28 cellular contexts compared by ENCODE assay signal in genomic region chr12:41882144-41882805, GRCh38.
"Had no signal": no experiment of that assay in that cellular context is flagged by ENCODE, and none has a peak within 500 bp of the region (broad histone marks: within the 10 kb centered on the region; RNA-seq: fewer than 3 reads in every experiment).

No MANE protein-coding gene starts in this region.

- H3K36me3 Mint-ChIP-seq: memory B cell; mesothelial cell of epicardium; naive B cell; natural killer cell treated with Interleukin-12 subunit alpha and Interleukin-12 subunit beta and Interleukin-15 and Interleukin-18, amount 100 ng/mL, for 72 hours had no signal

- H3K27me3 Mint-ChIP-seq: dendritic cell treated with granulocyte-macrophage colony-stimulating factor and Interleukin-4, amounts not matched to agents 40 ng/mL and 50 ng/mL, for 4 days; natural killer cell treated with Interleukin-12 subunit alpha and Interleukin-12 subunit beta and Interleukin-15 and Interleukin-18, amount 100 ng/mL, for 72 hours had no signal

- H3K9me3 Mint-ChIP-seq: endodermal cell; natural killer cell treated with Interleukin-12 subunit alpha and Interleukin-12 subunit beta and Interleukin-15 and Interleukin-18, amount 100 ng/mL, for 72 hours had no signal

- H3K4me3 Mint-ChIP-seq: dendritic cell treated with granulocyte-macrophage colony-stimulating factor and Interleukin-4, amounts not matched to agents 40 ng/mL and 50 ng/mL, for 4 days; endodermal cell; memory B cell; mesothelial cell of epicardium; naive B cell; natural killer cell treated with Interleukin-12 subunit alpha and Interleukin-12 subunit beta and Interleukin-15 and Interleukin-18, amount 100 ng/mL, for 72 hours; stimulated activated naive CD8-positive, alpha-beta T cell treated with anti-CD3 and anti-CD28 coated beads, Interleukin-15, amount 100 ng/mL, for 72 hours had no signal

- DNase-seq: colonic mucosa; effector CD8-positive, alpha-beta T cell; endodermal cell; foreskin keratinocyte; left ventricle myocardium superior; lower lobe of right lung; mucosa of descending colon; naive B cell; occipital lobe; ovary; retina; right lobe of liver; small intestine; stimulated activated CD4-positive, alpha-beta T cell treated with anti-CD3 and anti-CD28 coated beads, Interleukin-15, amount 100 ng/mL, for 24 hours; stimulated activated CD4-positive, alpha-beta T cell treated with anti-CD3 and anti-CD28 coated beads, Interleukin-4, amount 100 ng/mL, for 1 hour; stimulated activated CD8-positive, alpha-beta memory T cell treated with anti-CD3 and anti-CD28 coated beads, Interleukin-4, amount 100 ng/mL, for 48 hours; stimulated activated naive CD4-positive, alpha-beta T cell; stimulated activated naive CD8-positive, alpha-beta T cell treated with anti-CD3 and anti-CD28 coated beads, Interleukin-15, amount 100 ng/mL, for 72 hours; transverse colon; upper lobe of right lung; uterus had no signal

- H3K4me1 Mint-ChIP-seq: endodermal cell; mesothelial cell of epicardium; naive B cell; stimulated activated naive CD8-positive, alpha-beta T cell treated with anti-CD3 and anti-CD28 coated beads, Interleukin-15, amount 100 ng/mL, for 72 hours had no signal

- H3K27ac Mint-ChIP-seq: dendritic cell treated with granulocyte-macrophage colony-stimulating factor and Interleukin-4, amounts not matched to agents 40 ng/mL and 50 ng/mL, for 4 days; endodermal cell; memory B cell; mesothelial cell of epicardium; natural killer cell treated with Interleukin-12 subunit alpha and Interleukin-12 subunit beta and Interleukin-15 and Interleukin-18, amount 100 ng/mL, for 72 hours; stimulated activated naive CD8-positive, alpha-beta T cell treated with anti-CD3 and anti-CD28 coated beads, Interleukin-15, amount 100 ng/mL, for 72 hours had no signal

- H3K9me3 ChIP-seq: colonic mucosa, esophagus muscularis mucosa, lower lobe of right lung, mucosa of descending colon, ovary, right lobe of liver, suprapubic skin, transverse colon, upper lobe of right lung, uterus had no signal

- H3K27ac ChIP-seq: colonic mucosa, esophagus muscularis mucosa, foreskin keratinocyte, lower lobe of right lung, ovary, right lobe of liver, suprapubic skin, transverse colon, upper lobe of right lung, uterus had no signal

- FAIRE-seq: keratinocyte, small intestine had no signal

- H3K27me3 ChIP-seq: colonic mucosa, esophagus muscularis mucosa, foreskin keratinocyte, ovary, right lobe of liver, suprapubic skin, transverse colon, upper lobe of right lung, uterus had no signal

- H3K36me3 ChIP-seq: colonic mucosa, esophagus muscularis mucosa, lower lobe of right lung, ovary, right lobe of liver, suprapubic skin, transverse colon, upper lobe of right lung, uterus had no signal

- H3K4me3 ChIP-seq: colonic mucosa, esophagus muscularis mucosa, lower lobe of right lung, mucosa of descending colon, ovary, right lobe of liver, suprapubic skin, transverse colon, upper lobe of right lung, uterus had no signal

- H3K4me1 ChIP-seq: colonic mucosa, esophagus muscularis mucosa, foreskin keratinocyte, lower lobe of right lung, right lobe of liver, suprapubic skin, transverse colon, upper lobe of right lung, uterus had no signal
